ENCODE assay signal across 8 cellular contexts in the genomic region with DNA sequence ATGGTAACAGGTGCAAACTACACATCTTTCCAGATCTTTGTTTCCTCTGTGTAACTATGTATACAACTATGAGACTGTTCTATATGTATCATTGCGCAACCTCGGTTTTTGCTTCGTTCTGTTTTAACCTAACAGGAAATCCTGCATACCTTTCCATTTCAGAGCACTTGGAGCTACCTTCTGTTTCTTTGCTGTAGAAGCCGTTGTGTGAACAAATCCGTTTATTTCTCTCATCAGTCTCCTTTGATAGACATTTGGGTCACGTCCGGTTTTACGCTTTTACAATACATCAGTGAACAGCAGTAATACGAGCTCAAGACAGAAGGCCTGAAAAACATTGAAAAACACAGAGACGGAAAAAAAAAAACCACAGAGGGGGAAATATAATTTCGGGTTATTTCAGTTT. TPM values are rescaled to one million over a fixed set of nuclear protein-coding genes. Genes with fewer than 3 reads are reported as not detected.
DNase-seq lines count a peak whose midpoint lies in the region; ATAC-seq and TF ChIP-seq lines count a peak whose summit lies in the region.

No MANE protein-coding gene starts in this region.

- TF ChIP-seq CTCF in 22Rv1 (IDR thresholded peaks at IDR 0.05) (no peak), Panc1 (IDR thresholded peaks at IDR 0.05) (no peak), nephron (IDR thresholded peaks at IDR 0.05; ENCODE audit: unreplicated experiment in 3 of 3) (no peak)

- H3K4me1 Mint-ChIP-seq in nephron, result peaks cover 46% of the 10 kb centered on the region

- H3K9ac ChIP-seq in duodenal mucosa (ENCODE audit: low read depth in 1 of 2, low read length in 2 of 2), result peak overlapping the region; percentile 69 to 70

- H3K36me3 ChIP-seq in Panc1 (ENCODE audit: control insufficient read depth, insufficient read depth, low read length), result no peaks in the 10 kb centered on the region
- no peaks in the 10 kb centered on the region for H3K36me3 ChIP-seq in duodenal mucosa (ENCODE audit: control insufficient read depth in 1 of 2, insufficient read depth in 2 of 2, low read length in 2 of 2)

- H3K4me3 Mint-ChIP-seq in nephron, result peak overlapping the region; percentile 85 to 93 (median 85)

- no peaks in the 10 kb centered on the region for H3K27me3 Mint-ChIP-seq in nephron (ENCODE audit: low read depth)

- peaks cover 29% of the 10 kb centered on the region for H3K4me1 ChIP-seq in Panc1 (ENCODE audit: control insufficient read depth, insufficient read depth, low read length)
- peaks cover 38 to 54% of the 10 kb centered on the region in 2 donors for H3K4me1 ChIP-seq in duodenal mucosa (ENCODE audit: control insufficient read depth in 1 of 2, insufficient read depth in 2 of 2, low read length in 2 of 2)

- H3K27me3 ChIP-seq in Panc1 (ENCODE audit: control insufficient read depth, insufficient read depth, low read length), result no peaks in the 10 kb centered on the region
- H3K27me3 ChIP-seq in duodenal mucosa (ENCODE audit: control insufficient read depth in 1 of 2, insufficient read depth in 2 of 2, low read length in 2 of 2), result no peaks in the 10 kb centered on the region

- H3K36me3 Mint-ChIP-seq in nephron (ENCODE audit: low read depth), result no peaks in the 10 kb centered on the region

- H3K27ac Mint-ChIP-seq in nephron, result peak overlapping the region; percentile 92 to 97 (median 94)

- H3K27ac ChIP-seq in 22Rv1 (peak overlapping the region; percentile 91), Panc1 (ENCODE audit: low read length) (peak overlapping the region; percentile 88), duodenal mucosa (ENCODE audit: low read depth, low read length) (peak overlapping the region; percentile 48)

- ATAC-seq in Panc1, result no peak
- no peak for ATAC-seq in HG02759 (IDR thresholded peaks at IDR 0.05; ENCODE audit: unreplicated experiment)
- no peak for ATAC-seq in HG03025 (IDR thresholded peaks at IDR 0.05; ENCODE audit: low FRiP score, unreplicated experiment)

- intact Hi-C loops in Panc1 (cut with micrococcal nuclease; ENCODE audit: unreplicated experiment), result no loop called here

- CTCF ChIA-PET in Panc1 (lab: Charles Lee), result interaction anchor here (0.6 to 0.9 kb wide), 2 partner anchors 9 to 359 kb away, joined by 5 to 9 read pairs; no protein-coding TSS in a partner anchor

- H3K9me3 ChIP-seq in Panc1 (ENCODE audit: control insufficient read depth, insufficient read depth, low read depth, low read length) (no peaks in the 10 kb centered on the region), duodenal mucosa (ENCODE audit: control insufficient read depth in 1 of 2, low read length in 2 of 2) (no peaks in the 10 kb centered on the region)

- BruUV-seq in Panc1 (replicated peaks; lab: Mats Ljungman, UMichigan), result TSS peak; percentile 94

- DNase-seq in EH (ENCODE audit: low read depth), result peak; percentile 13
- DNase-seq in Panc1 (ENCODE audit: low read depth, low spot score), result no peak
- no peak for DNase-seq in cerebellum (ENCODE audit: low spot score)

- H3K4me3 ChIP-seq in Panc1 (ENCODE audit: low read depth in 2 of 2, low read length in 2 of 2) (peak overlapping the region; percentile 65 to 81), duodenal mucosa (ENCODE audit: low read depth in 1 of 2, low read length in 2 of 2) (peak overlapping the region; percentile 78 to 80)

- no peaks in the 10 kb centered on the region for H3K9me3 Mint-ChIP-seq in nephron

- POLR2A ChIA-PET in Panc1 (lab: Charles Lee), result interaction anchor here (0.6 to 0.7 kb wide), 7 partner anchors 9 to 338 kb away, joined by 3 to 17 read pairs (median 6); no protein-coding TSS in a partner anchor

- in situ Hi-C loops in Panc1 (cut with HindIII; ENCODE audit: low pct_unique_long_range_greater_than_20kb, low sequenced_read_pairs), result no loop called here

RNA-seq across cellular contexts. Expression of a gene that starts 10.5 kb away (rescaled TPM):
- 94.5 TPM for total RNA-seq in Panc1 (2021; ENCODE audit: unreplicated experiment)
- polyA plus RNA-seq in Panc1 (2012; ENCODE audit: insufficient read length), result 228 TPM
- 31.5 TPM for total RNA-seq in cerebellum

RNA-seq across cellular contexts. Expression of a gene that starts 12.9 kb away (rescaled TPM):
- total RNA-seq in Panc1 (2021; ENCODE audit: unreplicated experiment) (19.7 TPM), cerebellum (3.2 TPM)
- 20.8 TPM for polyA plus RNA-seq in Panc1 (2012; ENCODE audit: insufficient read length)

RNA-seq across cellular contexts. Expression of a gene that starts 13.6 kb away (rescaled TPM):
- total RNA-seq in Panc1 (2021; ENCODE audit: unreplicated experiment), result 127 TPM
- 94.8 TPM for polyA plus RNA-seq in Panc1 (2012; ENCODE audit: insufficient read length)
- total RNA-seq in cerebellum, result 34.1 TPM
